Comparison of ENCODE assay signal across 1 cellular context in the genomic region with DNA sequence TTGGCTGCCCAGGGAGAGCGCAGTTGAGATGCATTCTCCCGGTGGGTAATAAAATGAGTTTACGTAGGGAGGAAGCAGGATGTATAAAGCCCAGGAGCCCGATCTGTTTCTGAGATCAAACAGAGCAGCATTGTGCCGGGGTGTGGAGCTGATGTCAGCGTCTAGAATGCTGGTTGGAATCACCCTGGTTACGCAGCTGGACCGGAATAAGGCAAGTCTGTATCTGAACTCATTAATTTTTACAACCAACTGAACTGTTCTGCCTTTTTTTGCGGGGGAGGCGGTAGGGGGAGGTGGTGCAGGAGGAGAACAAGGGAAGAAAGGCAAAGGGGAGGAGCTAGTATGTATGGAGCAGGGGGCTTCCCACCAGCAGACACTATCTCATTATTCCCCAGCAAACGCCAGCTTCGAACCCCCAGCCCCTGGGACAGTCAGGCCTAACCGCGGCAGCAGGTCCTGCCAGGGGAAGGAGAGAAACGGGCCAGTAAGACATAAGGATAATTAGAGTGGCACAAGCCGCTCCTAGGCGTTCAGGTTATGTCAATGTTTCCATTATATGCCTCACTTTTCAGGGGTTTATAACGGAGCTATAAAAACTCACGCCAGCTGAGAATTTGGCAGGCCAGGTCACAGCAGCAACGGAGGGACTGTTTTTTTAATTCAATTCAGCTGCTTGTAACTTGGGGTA.
TF ChIP-seq lines count a peak whose summit lies in the region.

No MANE protein-coding gene starts in this region.

TF ChIP-seq in endothelial cell of umbilical vein, 7 proteins besides CTCF, POLR2A, EP300 and RAD21:
- TF ChIP-seq, protein P1, sequence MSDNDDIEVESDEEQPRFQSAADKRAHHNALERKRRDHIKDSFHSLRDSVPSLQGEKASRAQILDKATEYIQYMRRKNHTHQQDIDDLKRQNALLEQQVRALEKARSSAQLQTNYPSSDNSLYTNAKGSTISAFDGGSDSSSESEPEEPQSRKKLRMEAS (IDR thresholded peaks at IDR 0.05; ENCODE audit: insufficient read depth, insufficient read length): no peak
- TF ChIP-seq POLR2AphosphoS5 (IDR thresholded peaks at IDR 0.05; ENCODE audit: insufficient read depth, low read depth, low read length) (no peak), FOS (IDR thresholded peaks at IDR 0.05; ENCODE audit: borderline replicate concordance, insufficient read depth, low read length) (no peak), EZH2 (IDR thresholded peaks at IDR 0.05; ENCODE audit: borderline replicate concordance, low read depth, low read length, severe bottlenecking) (no peak), GATA2 (IDR thresholded peaks at IDR 0.05; ENCODE audit: insufficient read depth, insufficient read length, low read depth, low read length) (no peak), MYC (IDR thresholded peaks at IDR 0.05; ENCODE audit: low read depth, low read length) (no peak), JUN (IDR thresholded peaks at IDR 0.05; ENCODE audit: borderline replicate concordance, insufficient read depth, insufficient read length, low read depth) (no peak)
